ENCODE assay signal across 10 cellular contexts in genomic region chr9:114224247-114224610, GRCh38.
DNase-seq lines count a peak whose midpoint lies in the region; ATAC-seq, FAIRE-seq and TF ChIP-seq lines count a peak whose summit lies in the region.
"Had no signal": no experiment of that assay in that cellular context is flagged by ENCODE, and none has a peak within 500 bp of the region (broad histone marks: within the 10 kb centered on the region; RNA-seq: fewer than 3 reads in every experiment).

No MANE protein-coding gene starts in this region.

- no peak for FAIRE-seq in RCC 7860 (lab: Jason Lieb, UNC)
- FAIRE-seq in frontal cortex (lab: Jason Lieb, UNC) = no peak

- no peaks in the 10 kb centered on the region for H3K9me3 ChIP-seq in HEK293 (ENCODE audit: control insufficient read depth, insufficient read depth, low read depth, low read length)

- CTCF ChIA-PET in HEK293 (lab: Yijun Ruan, JAX) = interaction anchor here (0.6 kb wide), 1 partner anchor 181 kb away, joined by 3 read pairs; no protein-coding TSS in a partner anchor

- H3K36me3 ChIP-seq in HEK293 (ENCODE audit: control insufficient read depth in 2 of 2, insufficient read depth in 1 of 2, low read length in 2 of 2) = no peaks in the 10 kb centered on the region

- TF ChIP-seq CTCF in HEK293 (tag by site-specific recombination; IDR thresholded peaks at IDR 0.05) = no peak
- TF ChIP-seq CTCF in epithelial cell of esophagus (IDR thresholded peaks at IDR 0.05; ENCODE audit: insufficient read depth, low read depth, low read length, missing control alignments) = no peak

- DNase-seq in RCC 7860 (ENCODE audit: low spot score) (peak; percentile 53), epithelial cell of esophagus (ENCODE audit: low read depth) (peak; percentile 81), pons (ENCODE audit: low spot score) (peak; percentile 1), occipital lobe (lab: John Stamatoyannopoulos, UW) (no peak), COLO668 (lab: John Stamatoyannopoulos, UW; ENCODE audit: unreplicated experiment) (no peak), frontal cortex (ENCODE audit: low spot score in 2 of 2) (no peak)
- DNase-seq: NK-92 treated with Interleukin-12 subunit alpha and Interleukin-12 subunit beta, amount 100 ng/mL, for 24 hours had no signal

- H3K27ac ChIP-seq in HEK293 (ENCODE audit: extremely low read depth, low read depth, low read length) = no peak overlapping the region

- ATAC-seq in HG02642 (IDR thresholded peaks at IDR 0.05; ENCODE audit: poor library complexity, unreplicated experiment) = no peak

- POLR2A ChIA-PET in HEK293 (lab: Yijun Ruan, JAX) = no interaction called here

- H3K4me3 ChIP-seq in HEK293 (ENCODE audit: low read depth, low read length) (no peak overlapping the region), epithelial cell of esophagus (ENCODE audit: low read length) (no peak overlapping the region)
- H3K4me3 ChIP-seq: lung had no signal

- H3K4me1 ChIP-seq in HEK293 (ENCODE audit: control insufficient read depth, insufficient read depth, low read length) = no peaks in the 10 kb centered on the region

TF ChIP-seq in HEK293, 187 proteins besides CTCF, POLR2A, EP300 and RAD21:
- TF ChIP-seq ZNF530 (tag by site-specific recombination; IDR thresholded peaks at IDR 0.05; ENCODE audit: low read depth) = no peak
- TF ChIP-seq ZBTB20 (tag by site-specific recombination; IDR thresholded peaks at IDR 0.05) = 0 out of 2 replicates have a peak, but pooled peaks have one; percentile 17

Comparison
In these comparisons a context has a peak if more than half of its experiments do, and no peak if none do; other contexts are left out.
1. DNase-seq: peak in RCC 7860 (single experiment), epithelial cell of esophagus (single experiment) and pons (single experiment); none in occipital lobe (single experiment), COLO668 (single experiment) and frontal cortex (0 of 2).